Comparison of ENCODE assay signal across 22 cellular contexts in the genomic region with DNA sequence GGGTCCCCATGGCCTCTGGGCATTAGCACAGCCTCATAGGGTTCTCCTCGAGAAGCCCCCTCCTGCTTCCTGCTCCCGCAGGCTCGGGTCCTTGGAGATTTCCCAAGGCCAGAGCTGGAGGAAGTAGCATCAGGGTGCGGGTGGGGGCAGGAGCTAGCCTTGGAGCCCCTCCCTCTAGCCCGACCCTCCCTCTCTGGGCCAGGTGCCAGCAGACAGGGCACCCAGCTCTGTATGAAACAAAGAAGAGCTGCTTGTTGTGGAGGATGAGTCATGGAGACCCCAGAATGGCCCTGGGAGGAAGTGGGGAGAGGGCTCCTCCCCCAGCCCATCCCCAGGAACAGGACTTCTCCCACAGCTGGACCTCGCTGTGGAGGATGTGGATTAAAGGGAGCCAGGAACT. TPM values are rescaled to one million over a fixed set of nuclear protein-coding genes. Genes with fewer than 3 reads are reported as not detected.
DNase-seq lines count a peak whose midpoint lies in the region; ATAC-seq lines count a peak whose summit lies in the region.
"Had no signal": no experiment of that assay in that cellular context is flagged by ENCODE, and none has a peak within 500 bp of the region (broad histone marks: within the 10 kb centered on the region; RNA-seq: fewer than 3 reads in every experiment).

No MANE protein-coding gene starts in this region.

- H3K4me2 ChIP-seq in mesenchymal stem cell (ENCODE audit: low read length, poor library complexity, severe bottlenecking), result no peak overlapping the region

- H3K9ac ChIP-seq in mesenchymal stem cell (ENCODE audit: low read length), result no peak overlapping the region

- peaks cover 11% of the 10 kb centered on the region for H3K4me1 ChIP-seq in mesenchymal stem cell (ENCODE audit: control insufficient read depth, insufficient read depth, low read depth, low read length)
- H3K4me1 ChIP-seq: foreskin keratinocyte, Peyer's patch had no signal

- H4K8ac ChIP-seq in mesenchymal stem cell (ENCODE audit: low read length), result peak overlapping the region; percentile 76

- no peaks in the 10 kb centered on the region for H3K9me3 ChIP-seq in mesenchymal stem cell (ENCODE audit: control insufficient read depth, low read length)
- H3K9me3 ChIP-seq: Peyer's patch had no signal

- H2BK5ac ChIP-seq in mesenchymal stem cell (ENCODE audit: low read depth, low read length, poor library complexity, severe bottlenecking), result no peak overlapping the region

- no peak overlapping the region for H3K4me3 Mint-ChIP-seq in activated T-cell treated with anti-CD3 and anti-CD28 coated beads, Interleukin-2, amount 50 U/mL, for 4 hours
- H3K4me3 Mint-ChIP-seq: mesothelial cell of epicardium; natural killer cell treated with Interleukin-12 subunit alpha and Interleukin-12 subunit beta and Interleukin-15 and Interleukin-18, amount 100 ng/mL, for 72 hours; stimulated activated naive CD8-positive, alpha-beta T cell treated with anti-CD3 and anti-CD28 coated beads, Interleukin-15, amount 100 ng/mL, for 72 hours; type B pancreatic cell had no signal

- peak; percentile 47 for DNase-seq in NCI-H1436 (lab: John Stamatoyannopoulos, UW)
- DNase-seq in NCI-H1436 treated with DMSO at 0.1 percent for 48 hours (lab: John Stamatoyannopoulos, UW), result no peak
- DNase-seq in Daoy (ENCODE audit: low read depth), result peak; percentile 45
- peak; percentile 96 for DNase-seq in NCI-H69 (lab: John Stamatoyannopoulos, UW)
- DNase-seq in mesenchymal stem cell, result no peak
- no peak for DNase-seq in H7
- no peak for DNase-seq in activated T-cell treated with anti-CD3 and anti-CD28 coated beads, Interleukin-2, amount 50 U/mL, for 4 hours
- no peak for DNase-seq in cerebellum (ENCODE audit: low spot score)
- DNase-seq: activated CD4-positive, alpha-beta T cell treated with anti-CD3 and anti-CD28 coated beads for 1 hour; DMS153; foreskin keratinocyte; kidney glomerular epithelial cell; NCI-H187; Peyer's patch; stimulated activated CD4-positive, alpha-beta T cell treated with anti-CD3 and anti-CD28 coated beads, Interleukin-2, amount 100 ng/mL, for 48 hours; stimulated activated naive CD8-positive, alpha-beta T cell treated with anti-CD3 and anti-CD28 coated beads, Interleukin-15, amount 100 ng/mL, for 72 hours had no signal

- ATAC-seq in activated T-cell treated with anti-CD3 and anti-CD28 coated beads, Interleukin-2, amount 50 U/mL, for 4 hours, result no peak
- ATAC-seq: foreskin keratinocyte; HepG2; natural killer cell treated with Interleukin-12 subunit alpha and Interleukin-12 subunit beta and Interleukin-15 and Interleukin-18, amount 100 ng/mL, for 72 hours; stimulated activated naive CD8-positive, alpha-beta T cell treated with anti-CD3 and anti-CD28 coated beads, Interleukin-15, amount 100 ng/mL, for 72 hours had no signal

- H3K36me3 ChIP-seq in mesenchymal stem cell (ENCODE audit: control insufficient read depth in 1 of 2, insufficient read depth in 2 of 2, low read depth in 1 of 2, low read length in 2 of 2) (peaks cover 0 to 7% of the 10 kb centered on the region in 2 experiments), H7 (replicated peaks; ENCODE audit: control insufficient read depth, insufficient read depth, low read length) (no peaks in the 10 kb centered on the region)
- H3K36me3 ChIP-seq: Peyer's patch had no signal

- H3K4me1 Mint-ChIP-seq in activated T-cell treated with anti-CD3 and anti-CD28 coated beads, Interleukin-2, amount 50 U/mL, for 4 hours (ENCODE audit: low read depth), result no peaks in the 10 kb centered on the region
- H3K4me1 Mint-ChIP-seq: stimulated activated naive CD8-positive, alpha-beta T cell treated with anti-CD3 and anti-CD28 coated beads, Interleukin-15, amount 100 ng/mL, for 72 hours had no signal

- peak overlapping the region; percentile 64 for H2BK120ac ChIP-seq in mesenchymal stem cell (ENCODE audit: low read depth, low read length)

- peak overlapping the region; percentile 32 for H2AFZ ChIP-seq in mesenchymal stem cell (ENCODE audit: low read depth, low read length)

- H3K23ac ChIP-seq in mesenchymal stem cell (ENCODE audit: low read length in 2 of 2), result no peak overlapping the region

- H3K79me1 ChIP-seq in mesenchymal stem cell (replicated peaks; ENCODE audit: low read length, poor library complexity, severe bottlenecking), result no peaks in the 10 kb centered on the region

- H4K91ac ChIP-seq in mesenchymal stem cell (ENCODE audit: low read length), result no peak overlapping the region

- peaks cover 9 to 53% of the 10 kb centered on the region in 2 experiments for H3K27me3 ChIP-seq in mesenchymal stem cell (ENCODE audit: control insufficient read depth in 1 of 2, insufficient read depth in 1 of 2, low read length in 2 of 2)
- H3K27me3 ChIP-seq in H7 (ENCODE audit: control insufficient read depth, insufficient read depth, low read length), result peaks cover 35% of the 10 kb centered on the region
- H3K27me3 ChIP-seq: foreskin keratinocyte, Peyer's patch had no signal

- peak overlapping the region; percentile 65 for H2BK15ac ChIP-seq in mesenchymal stem cell (ENCODE audit: low read depth, poor library complexity, severe bottlenecking)

- H3K27ac ChIP-seq in mesenchymal stem cell (ENCODE audit: low read length, poor library complexity, severe bottlenecking), result no peak overlapping the region
- H3K27ac ChIP-seq: C4-2B, foreskin keratinocyte, Peyer's patch had no signal

- H3K14ac ChIP-seq in mesenchymal stem cell (ENCODE audit: low read length in 2 of 2), result no peak overlapping the region

- no peak overlapping the region for H3K4ac ChIP-seq in mesenchymal stem cell (ENCODE audit: low read depth in 1 of 2, low read length in 2 of 2)

- H3K4me3 ChIP-seq in mesenchymal stem cell (ENCODE audit: insufficient read depth in 1 of 2, low read depth in 1 of 2, low read length in 2 of 2), result no peak overlapping the region
- no peak overlapping the region for H3K4me3 ChIP-seq in H7 (ENCODE audit: insufficient read depth, low read depth, low read length)
- H3K4me3 ChIP-seq: Peyer's patch, skin epidermis had no signal

- H3K36me3 Mint-ChIP-seq in activated T-cell treated with anti-CD3 and anti-CD28 coated beads, Interleukin-2, amount 50 U/mL, for 4 hours (ENCODE audit: insufficient read depth), result no peaks in the 10 kb centered on the region
- H3K36me3 Mint-ChIP-seq: mesothelial cell of epicardium; natural killer cell treated with Interleukin-12 subunit alpha and Interleukin-12 subunit beta and Interleukin-15 and Interleukin-18, amount 100 ng/mL, for 72 hours; type B pancreatic cell had no signal

- peak overlapping the region; percentile 18 to 52 for H3K18ac ChIP-seq in mesenchymal stem cell (ENCODE audit: low read depth in 1 of 2, low read length in 2 of 2)

- H2AK5ac ChIP-seq in mesenchymal stem cell (ENCODE audit: low read length, severe bottlenecking), result no peak overlapping the region

- H3K9me3 Mint-ChIP-seq in activated T-cell treated with anti-CD3 and anti-CD28 coated beads, Interleukin-2, amount 50 U/mL, for 4 hours, result no peaks in the 10 kb centered on the region
- H3K9me3 Mint-ChIP-seq: mesothelial cell of epicardium; natural killer cell treated with Interleukin-12 subunit alpha and Interleukin-12 subunit beta and Interleukin-15 and Interleukin-18, amount 100 ng/mL, for 72 hours; stimulated activated naive CD8-positive, alpha-beta T cell treated with anti-CD3 and anti-CD28 coated beads, Interleukin-15, amount 100 ng/mL, for 72 hours; type B pancreatic cell had no signal

- H2BK12ac ChIP-seq in mesenchymal stem cell (ENCODE audit: low read length in 2 of 2), result peak overlapping the region; percentile 50 to 70

- 40% methylated on average over 3 of the region's 6 CpGs for WGBS in mesenchymal stem cell

- H3K27me3 Mint-ChIP-seq in activated T-cell treated with anti-CD3 and anti-CD28 coated beads, Interleukin-2, amount 50 U/mL, for 4 hours (ENCODE audit: low read depth), result no peaks in the 10 kb centered on the region
- H3K27me3 Mint-ChIP-seq: natural killer cell treated with Interleukin-12 subunit alpha and Interleukin-12 subunit beta and Interleukin-15 and Interleukin-18, amount 100 ng/mL, for 72 hours; stimulated activated naive CD8-positive, alpha-beta T cell treated with anti-CD3 and anti-CD28 coated beads, Interleukin-15, amount 100 ng/mL, for 72 hours had no signal

RNA-seq across cellular contexts. Expression of gene EPHB3, which starts 29.2 kb away (rescaled TPM):
- total RNA-seq in Daoy (2014; rRNA removed; shearing (Covaris generic)), result 1.4 and 1.8 TPM in 2 replicates
- polyA plus RNA-seq in mesenchymal stem cell (2013, experiment 1 of 2), result 2.3 TPM
- polyA plus RNA-seq in mesenchymal stem cell (2013, experiment 2 of 2), result 2.2 TPM
- total RNA-seq in H7 (2014; rRNA removed; shearing (Covaris generic)), result 8.4 and 11.1 TPM in 2 replicates
- total RNA-seq in activated T-cell treated with anti-CD3 and anti-CD28 coated beads, Interleukin-2, amount 50 U/mL, for 4 hours, result under 1 TPM in 1 of 3 donors, not detected in 2; 0.15 TPM
- total RNA-seq in cerebellum, result 9.2 TPM
- total RNA-seq: HepG2; natural killer cell treated with Interleukin-12 subunit alpha and Interleukin-12 subunit beta and Interleukin-15 and Interleukin-18, amount 100 ng/mL, for 72 hours had no signal

Comparison
In these comparisons a context has a peak if more than half of its experiments do, and no peak if none do; other contexts are left out.
1. DNase-seq: peak in NCI-H1436 (single experiment), Daoy (single experiment) and NCI-H69 (single experiment); none in NCI-H1436 treated with DMSO at 0.1 percent for 48 hours (single experiment), mesenchymal stem cell (single experiment), H7 (single experiment), activated T-cell treated with anti-CD3 and anti-CD28 coated beads, Interleukin-2, amount 50 U/mL, for 4 hours (single experiment) and cerebellum (single experiment).